15 cellular contexts compared by ENCODE assay signal in the genomic region with DNA sequence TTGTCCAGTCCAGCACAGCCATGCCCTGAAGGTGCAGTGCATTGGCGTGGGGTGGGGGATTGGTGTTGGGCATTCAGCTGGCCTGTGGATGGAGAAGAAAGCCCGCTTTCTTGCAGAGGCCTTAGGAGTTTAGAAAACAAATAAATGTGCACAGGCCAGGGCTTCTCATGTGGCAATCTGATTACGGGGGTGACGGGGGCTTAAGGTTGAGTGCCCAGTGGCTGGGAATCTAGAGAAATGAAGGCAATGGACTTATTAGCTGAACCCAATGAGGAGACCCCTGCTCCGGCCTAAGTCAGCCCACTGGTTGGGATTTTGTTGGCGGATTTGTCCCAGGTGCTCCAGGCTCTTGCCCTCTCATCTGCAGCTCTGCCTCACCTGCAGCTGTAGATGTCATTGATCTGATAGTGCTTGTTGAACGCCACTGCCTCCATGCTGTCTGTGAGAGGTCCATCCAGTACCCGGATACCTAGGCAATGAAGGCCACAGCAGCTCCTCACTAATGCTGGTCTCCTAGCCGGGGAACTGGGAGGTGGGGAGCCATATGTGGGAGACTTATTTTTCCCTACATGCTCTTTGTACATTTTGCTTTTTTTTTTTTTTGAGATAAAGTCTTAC.
"Had no signal": no experiment of that assay in that cellular context is flagged by ENCODE, and none has a peak within 500 bp of the region (broad histone marks: within the 10 kb centered on the region; RNA-seq: fewer than 3 reads in every experiment).

No MANE protein-coding gene starts in this region.

- H3K27ac ChIP-seq: pancreas, right lobe of liver, thyroid gland had no signal

- H3K4me3 Mint-ChIP-seq: activated B cell treated with CpG ODN at 0.5 μM for 24 hours; activated CD4-positive, alpha-beta T cell treated with anti-CD3 and anti-CD28 coated beads, Interleukin-2, amount 10 ng/mL, durations not matched to agents 7 days and 5 days; activated CD8-positive, alpha-beta T cell treated with anti-CD3 and anti-CD28 coated beads, Interleukin-2, amount 10 ng/mL, durations not matched to agents 7 days and 5 days; memory B cell; stimulated activated naive B cell treated with anti-CD40 and anti-IgM and Interleukin-4, amounts not matched to agents 10 μg/mL and 1 μg/mL and 100 μg/mL, for 72 hours; T-helper 2 cell treated with Interferon-gamma antibody and Interleukin-4, amounts not matched to agents 5 μg/mL and 100 μg/mL, for 36 hours had no signal

- H3K27ac Mint-ChIP-seq: activated CD8-positive, alpha-beta T cell treated with anti-CD3 and anti-CD28 coated beads, Interleukin-2, amount 10 ng/mL, durations not matched to agents 7 days and 5 days; stimulated activated naive B cell treated with anti-CD40 and anti-IgM and Interleukin-4, amounts not matched to agents 10 μg/mL and 1 μg/mL and 100 μg/mL, for 72 hours; T-helper 2 cell treated with Interferon-gamma antibody and Interleukin-4, amounts not matched to agents 5 μg/mL and 100 μg/mL, for 36 hours had no signal

- H3K27me3 ChIP-seq: pancreas, right lobe of liver, spleen, thyroid gland had no signal

- H3K9me3 Mint-ChIP-seq: activated B cell treated with CpG ODN at 0.5 μM for 24 hours; activated CD4-positive, alpha-beta T cell treated with anti-CD3 and anti-CD28 coated beads, Interleukin-2, amount 10 ng/mL, durations not matched to agents 7 days and 5 days; memory B cell; naive B cell; stimulated activated naive B cell treated with anti-CD40 and anti-IgM and Interleukin-4, amounts not matched to agents 10 μg/mL and 1 μg/mL and 100 μg/mL, for 72 hours; T-helper 2 cell treated with Interferon-gamma antibody and Interleukin-4, amounts not matched to agents 5 μg/mL and 100 μg/mL, for 36 hours had no signal

- H3K4me3 ChIP-seq: mucosa of descending colon, pancreas, right lobe of liver, spleen, thyroid gland had no signal

- H3K27me3 Mint-ChIP-seq: activated B cell treated with CpG ODN at 0.5 μM for 24 hours; activated CD4-positive, alpha-beta T cell treated with anti-CD3 and anti-CD28 coated beads, Interleukin-2, amount 10 ng/mL, durations not matched to agents 7 days and 5 days; activated naive CD8-positive, alpha-beta T cell; memory B cell; naive B cell; stimulated activated naive B cell treated with anti-CD40 and anti-IgM and Interleukin-4, amounts not matched to agents 10 μg/mL and 1 μg/mL and 100 μg/mL, for 72 hours had no signal

- DNase-seq: activated B cell treated with CpG ODN at 0.5 μM for 24 hours; activated CD8-positive, alpha-beta memory T cell treated with anti-CD3 and anti-CD28 coated beads, Interleukin-2, amount 50 U/mL, for 4 hours; activated gamma-delta T cell; mucosa of descending colon; spleen had no signal

- H3K9me3 ChIP-seq: mucosa of descending colon, pancreas, right lobe of liver, spleen, thyroid gland had no signal
